32 cellular contexts compared by ENCODE assay signal in genomic region chr11:119783466-119784400, GRCh38. TPM values are rescaled to one million over a fixed set of nuclear protein-coding genes. Genes with fewer than 3 reads are reported as not detected.
A peak's percentile ranks its signal among the peaks of the same experiment; 100 is the strongest.
DNase-seq lines count a peak whose midpoint lies in the region; ATAC-seq and TF ChIP-seq lines count a peak whose summit lies in the region.
"Had no signal": no experiment of that assay in that cellular context is flagged by ENCODE, and none has a peak within 500 bp of the region (broad histone marks: within the 10 kb centered on the region; RNA-seq: fewer than 3 reads in every experiment).

No MANE protein-coding gene starts in this region.

- no peaks in the 10 kb centered on the region for H3K27me3 ChIP-seq in OCI-LY3 (ENCODE audit: low read depth, low read length)
- H3K27me3 ChIP-seq in spleen (replicated peaks in 1 of 7): peaks cover 0 to 53% (median 0%) of the 10 kb centered on the region in 7 donors
- H3K27me3 ChIP-seq: ascending aorta, gastrocnemius medialis, ovary had no signal

- H3K9ac ChIP-seq in OCI-LY3 (ENCODE audit: low read length): peak overlapping the region; percentile 12

- no peak for DNase-seq in activated CD8-positive, alpha-beta T cell treated with anti-CD3 and anti-CD28 coated beads for 36 hours
- DNase-seq in activated CD8-positive, alpha-beta T cell treated with anti-CD3 and anti-CD28 coated beads, Interleukin-2, amount 10 ng/mL, durations not matched to agents 7 days and 5 days: no peak
- DNase-seq in epithelial cell of esophagus (ENCODE audit: low read depth) (peak; percentile 9), spleen (peak; percentile 49), NCI-H1048 (lab: John Stamatoyannopoulos, UW) (no peak), RPMI8226 (no peak), type B pancreatic cell (ENCODE audit: extremely low spot score, unreplicated experiment) (no peak)
- DNase-seq: activated CD4-positive, alpha-beta T cell treated with anti-CD3 and anti-CD28 coated beads for 36 hours; AML-193; CD4-positive, alpha-beta memory T cell; DMS 273 treated with DMSO at 0.1 percent for 48 hours; effector CD8-positive, alpha-beta T cell; gastrocnemius medialis; hippocampal formation; Kasumi-1; left ventricle myocardium inferior; midbrain; NCI-H1436; NCI-H2107; NCI-H446 treated with DMSO at 0.1 percent for 48 hours; OCI-M1; ovary; right cardiac atrium; SIG-M5; tibial artery had no signal

- H3K4me1 Mint-ChIP-seq in activated CD8-positive, alpha-beta T cell treated with anti-CD3 and anti-CD28 coated beads for 36 hours (ENCODE audit: low read depth): no peaks in the 10 kb centered on the region
- no peaks in the 10 kb centered on the region for H3K4me1 Mint-ChIP-seq in activated CD8-positive, alpha-beta T cell treated with anti-CD3 and anti-CD28 coated beads, Interleukin-2, amount 10 ng/mL, durations not matched to agents 7 days and 5 days (ENCODE audit: low read depth)
- peaks cover 8% of the 10 kb centered on the region for H3K4me1 Mint-ChIP-seq in type B pancreatic cell (ENCODE audit: unreplicated experiment)
- H3K4me1 Mint-ChIP-seq: activated CD4-positive, alpha-beta T cell treated with anti-CD3 and anti-CD28 coated beads for 36 hours; CD4-positive, alpha-beta memory T cell had no signal

- H3K9me3 ChIP-seq in OCI-LY3 (ENCODE audit: insufficient read depth, low read length): no peaks in the 10 kb centered on the region
- peaks cover 0 to 13% (median 0%) of the 10 kb centered on the region in 8 donors for H3K9me3 ChIP-seq in spleen
- H3K9me3 ChIP-seq: gastrocnemius medialis, ovary had no signal

- peak overlapping the region; percentile 53 for H3K4me2 ChIP-seq in OCI-LY3 (ENCODE audit: low read length)

- POLR2A ChIA-PET in activated CD8-positive, alpha-beta T cell treated with anti-CD3 and anti-CD28 coated beads for 36 hours (lab: Charles Lee): no interaction called here
- POLR2A ChIA-PET in activated CD8-positive, alpha-beta T cell treated with anti-CD3 and anti-CD28 coated beads, Interleukin-2, amount 10 ng/mL, durations not matched to agents 7 days and 5 days (lab: Charles Lee): no interaction called here

- intact Hi-C loops in activated CD8-positive, alpha-beta T cell treated with anti-CD3 and anti-CD28 coated beads for 36 hours (cut with micrococcal nuclease): no loop called here
- intact Hi-C loops in spleen (cut with DNase I; ENCODE audit: low total_unique reads): no loop called here

- ATAC-seq in activated CD8-positive, alpha-beta T cell treated with anti-CD3 and anti-CD28 coated beads for 36 hours: peak; percentile 20
- no peak for ATAC-seq in activated CD8-positive, alpha-beta T cell treated with anti-CD3 and anti-CD28 coated beads, Interleukin-2, amount 10 ng/mL, durations not matched to agents 7 days and 5 days
- ATAC-seq: activated CD4-positive, alpha-beta T cell treated with anti-CD3 and anti-CD28 coated beads for 36 hours; gastrocnemius medialis; right cardiac atrium had no signal

- H2AFZ ChIP-seq in OCI-LY3 (ENCODE audit: low read depth, low read length): no peak overlapping the region

- no peaks in the 10 kb centered on the region for H3K36me3 Mint-ChIP-seq in activated CD8-positive, alpha-beta T cell treated with anti-CD3 and anti-CD28 coated beads for 36 hours (ENCODE audit: low read depth)
- H3K36me3 Mint-ChIP-seq in activated CD8-positive, alpha-beta T cell treated with anti-CD3 and anti-CD28 coated beads, Interleukin-2, amount 10 ng/mL, durations not matched to agents 7 days and 5 days (ENCODE audit: low read depth): no peaks in the 10 kb centered on the region
- H3K36me3 Mint-ChIP-seq in type B pancreatic cell: no peaks in the 10 kb centered on the region
- H3K36me3 Mint-ChIP-seq: activated naive CD8-positive, alpha-beta T cell; CD4-positive, alpha-beta memory T cell had no signal

- H3K36me3 ChIP-seq in OCI-LY3 (replicated peaks; ENCODE audit: low read depth, low read length) (peaks cover 19% of the 10 kb centered on the region), spleen (no peaks in the 10 kb centered on the region)
- H3K36me3 ChIP-seq: ascending aorta, gastrocnemius medialis, left ventricle myocardium inferior, ovary, tibial artery had no signal

- peaks cover 10% of the 10 kb centered on the region for H4K20me1 ChIP-seq in OCI-LY3 (ENCODE audit: insufficient read depth, low read length)

- WGBS in spleen, 5 donors: 71 to 85% (median 82%) methylated on average over 7 to 8 of the region's 8 CpGs

- H3K79me2 ChIP-seq in OCI-LY3 (ENCODE audit: low read length): peaks cover 8% of the 10 kb centered on the region

- H3K27ac ChIP-seq in OCI-LY3 (ENCODE audit: low read length) (peak overlapping the region; percentile 73), spleen (no peak overlapping the region)
- H3K27ac ChIP-seq: 22Rv1, ascending aorta, gastrocnemius medialis, HL-60, ovary, tibial artery had no signal

- H3K4me1 ChIP-seq in OCI-LY3 (ENCODE audit: low read length) (peaks cover 61% of the 10 kb centered on the region), spleen (no peaks in the 10 kb centered on the region)
- H3K4me1 ChIP-seq: ascending aorta, gastrocnemius medialis had no signal

- H3K9me3 Mint-ChIP-seq in activated CD8-positive, alpha-beta T cell treated with anti-CD3 and anti-CD28 coated beads for 36 hours: no peaks in the 10 kb centered on the region
- H3K9me3 Mint-ChIP-seq in activated CD8-positive, alpha-beta T cell treated with anti-CD3 and anti-CD28 coated beads, Interleukin-2, amount 10 ng/mL, durations not matched to agents 7 days and 5 days (ENCODE audit: insufficient read depth): no peaks in the 10 kb centered on the region
- no peaks in the 10 kb centered on the region for H3K9me3 Mint-ChIP-seq in type B pancreatic cell
- H3K9me3 Mint-ChIP-seq: activated T-helper 1 cell treated with anti-CD3 and anti-CD28 coated beads, Interleukin-12 subunit alpha, Interleukin-12 subunit beta, Interleukin-2, Interleukin-4 antibody, amounts not matched to agents 30 ng/mL and 10 ng/mL and 1 ng/mL, durations not matched to agents 14 hours and 24 hours and 36 hours; stimulated activated naive CD8-positive, alpha-beta T cell treated with anti-CD3 and anti-CD28 coated beads, Interleukin-15, Interleukin-2, amounts not matched to agents 100 ng/mL and 50 ng/mL, for 24 hours had no signal

- no peak for TF ChIP-seq CTCF in activated CD8-positive, alpha-beta T cell treated with anti-CD3 and anti-CD28 coated beads for 36 hours (IDR thresholded peaks at IDR 0.05)
- no peak for TF ChIP-seq CTCF in OCI-LY3 (IDR thresholded peaks at IDR 0.05; ENCODE audit: low read depth, low read length)
- TF ChIP-seq CTCF in epithelial cell of esophagus (IDR thresholded peaks at IDR 0.05; ENCODE audit: insufficient read depth, low read depth, low read length, missing control alignments): no peak
- no peak for TF ChIP-seq CTCF in spleen (IDR thresholded peaks at IDR 0.05 in 8 of 11, conservative IDR thresholded peaks at IDR 0.05 in 3 of 11)
- TF ChIP-seq CTCF in type B pancreatic cell (conservative IDR thresholded peaks at IDR 0.05): no peak

- CTCF ChIA-PET in activated CD8-positive, alpha-beta T cell treated with anti-CD3 and anti-CD28 coated beads for 36 hours (lab: Charles Lee): no interaction called here
- CTCF ChIA-PET in activated CD8-positive, alpha-beta T cell treated with anti-CD3 and anti-CD28 coated beads, Interleukin-2, amount 10 ng/mL, durations not matched to agents 7 days and 5 days (lab: Charles Lee): no interaction called here

- H3K27me3 Mint-ChIP-seq in activated CD8-positive, alpha-beta T cell treated with anti-CD3 and anti-CD28 coated beads for 36 hours: peaks cover 6% of the 10 kb centered on the region
- peaks cover 4% of the 10 kb centered on the region for H3K27me3 Mint-ChIP-seq in activated CD8-positive, alpha-beta T cell treated with anti-CD3 and anti-CD28 coated beads, Interleukin-2, amount 10 ng/mL, durations not matched to agents 7 days and 5 days (ENCODE audit: low read depth)
- H3K27me3 Mint-ChIP-seq in type B pancreatic cell: peaks cover 10% of the 10 kb centered on the region

- no peak overlapping the region for H3K4me3 Mint-ChIP-seq in activated CD8-positive, alpha-beta T cell treated with anti-CD3 and anti-CD28 coated beads for 36 hours
- no peak overlapping the region for H3K4me3 Mint-ChIP-seq in activated CD8-positive, alpha-beta T cell treated with anti-CD3 and anti-CD28 coated beads, Interleukin-2, amount 10 ng/mL, durations not matched to agents 7 days and 5 days
- no peak overlapping the region for H3K4me3 Mint-ChIP-seq in type B pancreatic cell
- H3K4me3 Mint-ChIP-seq: activated CD4-positive, alpha-beta T cell treated with anti-CD3 and anti-CD28 coated beads for 36 hours; activated naive CD8-positive, alpha-beta T cell; activated T-helper 1 cell treated with anti-CD3 and anti-CD28 coated beads, Interleukin-12 subunit alpha, Interleukin-12 subunit beta, Interleukin-2, Interleukin-4 antibody, amounts not matched to agents 30 ng/mL and 10 ng/mL and 1 ng/mL, durations not matched to agents 14 hours and 24 hours and 36 hours; CD4-positive, alpha-beta memory T cell; stimulated activated naive CD8-positive, alpha-beta T cell treated with anti-CD3 and anti-CD28 coated beads, Interleukin-15, Interleukin-2, amounts not matched to agents 100 ng/mL and 50 ng/mL, for 24 hours had no signal

- H3K4me3 ChIP-seq in OCI-LY3 (ENCODE audit: low read length): 0 out of 2 replicates have a peak overlapping the region, but pooled peaks have one; percentile 3
- no peak overlapping the region for H3K4me3 ChIP-seq in epithelial cell of esophagus (ENCODE audit: low read length)
- H3K4me3 ChIP-seq in spleen: no peak overlapping the region
- H3K4me3 ChIP-seq: ascending aorta, gastrocnemius medialis, left ventricle myocardium inferior, ovary, tibial artery had no signal

- TF ChIP-seq POLR2A in spleen (IDR thresholded peaks at IDR 0.05): no peak

- H3K27ac Mint-ChIP-seq in activated CD8-positive, alpha-beta T cell treated with anti-CD3 and anti-CD28 coated beads for 36 hours: no peak overlapping the region
- no peak overlapping the region for H3K27ac Mint-ChIP-seq in activated CD8-positive, alpha-beta T cell treated with anti-CD3 and anti-CD28 coated beads, Interleukin-2, amount 10 ng/mL, durations not matched to agents 7 days and 5 days
- no peak overlapping the region for H3K27ac Mint-ChIP-seq in type B pancreatic cell
- H3K27ac Mint-ChIP-seq: activated CD4-positive, alpha-beta T cell treated with anti-CD3 and anti-CD28 coated beads for 36 hours; activated naive CD8-positive, alpha-beta T cell; activated T-helper 1 cell treated with anti-CD3 and anti-CD28 coated beads, Interleukin-12 subunit alpha, Interleukin-12 subunit beta, Interleukin-2, Interleukin-4 antibody, amounts not matched to agents 30 ng/mL and 10 ng/mL and 1 ng/mL, durations not matched to agents 14 hours and 24 hours and 36 hours; CD4-positive, alpha-beta memory T cell; stimulated activated naive CD8-positive, alpha-beta T cell treated with anti-CD3 and anti-CD28 coated beads, Interleukin-15, Interleukin-2, amounts not matched to agents 100 ng/mL and 50 ng/mL, for 24 hours had no signal

RNA-seq across cellular contexts. Expression of gene NECTIN1, which starts 54.7 kb away (rescaled TPM):
- total RNA-seq in activated CD8-positive, alpha-beta T cell treated with anti-CD3 and anti-CD28 coated beads for 36 hours: 1 to 10 TPM; 2.6 to 3.8 TPM
- under 1 TPM; 0.34 to 0.39 TPM for total RNA-seq in activated CD8-positive, alpha-beta T cell treated with anti-CD3 and anti-CD28 coated beads, Interleukin-2, amount 10 ng/mL, durations not matched to agents 7 days and 5 days
- total RNA-seq in spleen (10 to 100 TPM in 1 of 7 donors, 1 to 10 TPM in 6; 4.6 to 16.2 (median 7.7) TPM), type B pancreatic cell (ENCODE audit: low replicate concordance) (62.9 and 128 TPM in 2 replicates)
- polyA plus RNA-seq in spleen: 1 to 10 TPM in 2 of 3 donors, under 1 TPM in 1; 0.67 to 2.3 (median 1.1) TPM

Comparison
In these comparisons a context has a peak if more than half of its experiments do, and no peak if none do; other contexts are left out.
1. DNase-seq: peak in epithelial cell of esophagus (single experiment) and spleen (single experiment); none in activated CD8-positive, alpha-beta T cell treated with anti-CD3 and anti-CD28 coated beads for 36 hours (single experiment), activated CD8-positive, alpha-beta T cell treated with anti-CD3 and anti-CD28 coated beads, Interleukin-2, amount 10 ng/mL, durations not matched to agents 7 days and 5 days (single experiment), NCI-H1048 (single experiment), RPMI8226 (single experiment) and type B pancreatic cell (single experiment).